Comparison of ENCODE assay signal across 2 cellular contexts in the genomic region with DNA sequence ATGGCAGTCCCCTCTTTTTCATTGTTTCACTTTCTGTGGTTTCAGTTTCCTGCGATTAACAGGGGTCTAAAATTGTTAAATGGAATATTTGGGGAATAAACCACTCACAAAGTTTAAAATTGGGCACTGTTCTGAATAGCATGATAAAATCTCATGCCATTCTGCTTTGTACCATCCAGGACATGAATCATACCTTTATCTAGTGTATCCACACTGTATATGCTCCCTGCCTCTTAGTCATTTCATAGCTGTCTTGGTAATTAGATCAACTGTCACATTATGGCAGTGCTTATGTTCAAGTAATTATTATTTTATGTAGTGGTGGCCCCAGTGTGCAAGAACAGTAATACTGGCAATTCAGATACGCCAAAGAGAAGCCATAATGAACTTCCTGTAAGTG.
TF ChIP-seq lines count a peak whose summit lies in the region.

No MANE protein-coding gene starts in this region.

TF ChIP-seq in SK-N-SH treated with all-trans-retinoic acid at 6 μM for 48 hours, 23 proteins besides CTCF, POLR2A, EP300 and RAD21 (continued from another document):
- TF ChIP-seq PATZ1 (CRISPR knock-in tag; IDR thresholded peaks at IDR 0.05; ENCODE audit: borderline replicate concordance) (peak; percentile 89), ZFP30 (CRISPR knock-in tag; IDR thresholded peaks at IDR 0.05) (no peak), ZNF8 (CRISPR knock-in tag; IDR thresholded peaks at IDR 0.05) (peak; percentile 41; the same call in 1 of the 2 replicates), OSR1 (CRISPR knock-in tag; IDR thresholded peaks at IDR 0.05) (no peak), ZC3H10 (CRISPR knock-in tag; IDR thresholded peaks at IDR 0.05) (0 out of 2 replicates have a peak, but pooled peaks have one; percentile 21), CSDC2 (CRISPR knock-in tag; IDR thresholded peaks at IDR 0.05) (no peak), ESRRG (CRISPR knock-in tag; IDR thresholded peaks at IDR 0.05) (0 out of 2 replicates have a peak, but pooled peaks have one; percentile 16), GLIS3 (CRISPR knock-in tag; IDR thresholded peaks at IDR 0.05) (peak; percentile 62; the same call in 1 of the 2 replicates), ARNTL (CRISPR knock-in tag; IDR thresholded peaks at IDR 0.05; ENCODE audit: borderline replicate concordance, low read depth) (no peak), SNAI2 (CRISPR knock-in tag; IDR thresholded peaks at IDR 0.05) (no peak), ZNF70 (CRISPR knock-in tag; IDR thresholded peaks at IDR 0.05) (no peak), ISL1 (CRISPR knock-in tag; IDR thresholded peaks at IDR 0.05) (peak; percentile 94), ZFP3 (CRISPR knock-in tag; IDR thresholded peaks at IDR 0.05) (no peak)
- TF ChIP-seq, protein P1, sequence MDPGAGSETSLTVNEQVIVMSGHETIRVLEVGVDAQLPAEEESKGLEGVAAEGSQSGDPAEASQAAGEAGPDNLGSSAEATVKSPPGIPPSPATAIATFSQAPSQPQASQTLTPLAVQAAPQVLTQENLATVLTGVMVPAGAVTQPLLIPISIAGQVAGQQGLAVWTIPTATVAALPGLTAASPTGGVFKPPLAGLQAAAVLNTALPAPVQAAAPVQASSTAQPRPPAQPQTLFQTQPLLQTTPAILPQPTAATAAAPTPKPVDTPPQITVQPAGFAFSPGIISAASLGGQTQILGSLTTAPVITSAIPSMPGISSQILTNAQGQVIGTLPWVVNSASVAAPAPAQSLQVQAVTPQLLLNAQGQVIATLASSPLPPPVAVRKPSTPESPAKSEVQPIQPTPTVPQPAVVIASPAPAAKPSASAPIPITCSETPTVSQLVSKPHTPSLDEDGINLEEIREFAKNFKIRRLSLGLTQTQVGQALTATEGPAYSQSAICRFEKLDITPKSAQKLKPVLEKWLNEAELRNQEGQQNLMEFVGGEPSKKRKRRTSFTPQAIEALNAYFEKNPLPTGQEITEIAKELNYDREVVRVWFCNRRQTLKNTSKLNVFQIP (CRISPR knock-in tag; IDR thresholded peaks at IDR 0.05; ENCODE audit: borderline replicate concordance, low read depth), result no peak
- TF ChIP-seq, protein P2, sequence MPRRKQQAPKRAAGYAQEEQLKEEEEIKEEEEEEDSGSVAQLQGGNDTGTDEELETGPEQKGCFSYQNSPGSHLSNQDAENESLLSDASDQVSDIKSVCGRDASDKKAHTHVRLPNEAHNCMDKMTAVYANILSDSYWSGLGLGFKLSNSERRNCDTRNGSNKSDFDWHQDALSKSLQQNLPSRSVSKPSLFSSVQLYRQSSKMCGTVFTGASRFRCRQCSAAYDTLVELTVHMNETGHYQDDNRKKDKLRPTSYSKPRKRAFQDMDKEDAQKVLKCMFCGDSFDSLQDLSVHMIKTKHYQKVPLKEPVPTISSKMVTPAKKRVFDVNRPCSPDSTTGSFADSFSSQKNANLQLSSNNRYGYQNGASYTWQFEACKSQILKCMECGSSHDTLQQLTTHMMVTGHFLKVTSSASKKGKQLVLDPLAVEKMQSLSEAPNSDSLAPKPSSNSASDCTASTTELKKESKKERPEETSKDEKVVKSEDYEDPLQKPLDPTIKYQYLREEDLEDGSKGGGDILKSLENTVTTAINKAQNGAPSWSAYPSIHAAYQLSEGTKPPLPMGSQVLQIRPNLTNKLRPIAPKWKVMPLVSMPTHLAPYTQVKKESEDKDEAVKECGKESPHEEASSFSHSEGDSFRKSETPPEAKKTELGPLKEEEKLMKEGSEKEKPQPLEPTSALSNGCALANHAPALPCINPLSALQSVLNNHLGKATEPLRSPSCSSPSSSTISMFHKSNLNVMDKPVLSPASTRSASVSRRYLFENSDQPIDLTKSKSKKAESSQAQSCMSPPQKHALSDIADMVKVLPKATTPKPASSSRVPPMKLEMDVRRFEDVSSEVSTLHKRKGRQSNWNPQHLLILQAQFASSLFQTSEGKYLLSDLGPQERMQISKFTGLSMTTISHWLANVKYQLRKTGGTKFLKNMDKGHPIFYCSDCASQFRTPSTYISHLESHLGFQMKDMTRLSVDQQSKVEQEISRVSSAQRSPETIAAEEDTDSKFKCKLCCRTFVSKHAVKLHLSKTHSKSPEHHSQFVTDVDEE (CRISPR knock-in tag; IDR thresholded peaks at IDR 0.05), result no peak

TF ChIP-seq in GM12878, 131 proteins besides CTCF, POLR2A, EP300 and RAD21 (continued from another document):
- TF ChIP-seq PAX8 (IDR thresholded peaks at IDR 0.05) (no peak), MXI1 (IDR thresholded peaks at IDR 0.05; ENCODE audit: low read depth, low read length) (no peak), HDGF (IDR thresholded peaks at IDR 0.05) (no peak), HDAC2 (IDR thresholded peaks at IDR 0.05) (no peak), CBX5 (IDR thresholded peaks at IDR 0.05; ENCODE audit: low read depth) (no peak), SMAD5 (IDR thresholded peaks at IDR 0.05; ENCODE audit: low read depth) (no peak)
TF ChIP-seq in GM12878: peak in this region for 0.
